In the genomic region with DNA sequence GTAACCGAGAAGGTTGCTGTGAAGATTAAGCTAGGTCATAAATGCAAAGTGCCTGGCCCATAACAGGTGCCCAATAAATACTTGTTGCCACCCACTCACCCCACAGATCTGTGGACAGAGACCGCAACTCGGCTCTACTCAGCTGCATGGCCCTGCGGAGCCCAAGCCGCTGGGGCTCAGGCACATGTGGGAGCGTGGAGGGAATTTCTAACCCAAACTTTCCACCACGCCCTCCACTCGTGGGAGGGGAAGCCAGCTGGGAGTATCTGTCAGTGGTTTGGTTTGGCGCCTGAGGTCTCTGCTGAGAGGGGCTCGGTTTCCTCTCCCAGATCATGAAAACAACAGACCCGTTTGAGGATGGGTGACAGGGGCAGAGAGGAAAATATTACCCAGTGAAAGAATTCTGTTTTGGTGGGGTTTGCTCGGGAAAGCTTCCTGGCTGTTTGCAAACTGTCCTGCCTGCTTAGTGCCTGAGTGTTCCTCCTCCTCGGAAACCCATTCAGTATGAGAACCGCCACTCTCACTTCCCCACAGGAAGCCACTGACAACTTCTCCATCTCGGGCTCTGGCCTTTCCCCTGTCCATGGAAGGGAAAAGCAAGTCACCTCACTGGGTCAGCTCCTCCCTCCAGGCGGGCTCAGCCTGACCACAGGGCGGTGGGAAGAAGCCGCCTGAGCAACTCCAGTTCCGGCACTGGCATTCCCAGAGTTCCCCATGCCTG, we compare ENCODE assay signal across 8 cellular contexts.
A peak's percentile ranks its signal among the peaks of the same experiment; 100 is the strongest.
DNase-seq lines count a peak whose midpoint lies in the region; ATAC-seq lines count a peak whose summit lies in the region.

No MANE protein-coding gene starts in this region.

- peaks cover 90% of the 10 kb centered on the region for H3K4me1 Mint-ChIP-seq in stimulated activated naive CD8-positive, alpha-beta T cell treated with anti-CD3 and anti-CD28 coated beads, Interleukin-15, Interleukin-2, amounts not matched to agents 100 ng/mL and 50 ng/mL, for 24 hours (ENCODE audit: low read depth)

- H3K9me3 ChIP-seq in SJCRH30 (replicated peaks) (no peaks in the 10 kb centered on the region), muscle layer of colon (ENCODE audit: low read length) (no peaks in the 10 kb centered on the region)

- H3K4me3 Mint-ChIP-seq in stimulated activated naive CD8-positive, alpha-beta T cell treated with anti-CD3 and anti-CD28 coated beads, Interleukin-15, Interleukin-2, amounts not matched to agents 100 ng/mL and 50 ng/mL, for 24 hours: peak overlapping the region; percentile 67

- H3K4me1 ChIP-seq in SJCRH30 (peaks cover 34% of the 10 kb centered on the region), muscle layer of colon (ENCODE audit: insufficient read depth, low read length) (peaks cover 67% of the 10 kb centered on the region)

- H3K36me3 Mint-ChIP-seq in stimulated activated naive CD8-positive, alpha-beta T cell treated with anti-CD3 and anti-CD28 coated beads, Interleukin-15, Interleukin-2, amounts not matched to agents 100 ng/mL and 50 ng/mL, for 24 hours (ENCODE audit: low read depth): peaks cover 70% of the 10 kb centered on the region

- H3K27ac ChIP-seq in SJCRH30 (peak overlapping the region; percentile 22), muscle layer of colon (ENCODE audit: low read depth, low read length) (peak overlapping the region; percentile 78)

- peak overlapping the region; percentile 20 for H3K4me3 ChIP-seq in SJCRH30
- peak overlapping the region in 1 of 2 donors; percentile 13 for H3K4me3 ChIP-seq in muscle layer of colon (ENCODE audit: low read depth in 1 of 2, low read length in 2 of 2)

- no peaks in the 10 kb centered on the region for H3K27me3 Mint-ChIP-seq in stimulated activated naive CD8-positive, alpha-beta T cell treated with anti-CD3 and anti-CD28 coated beads, Interleukin-15, Interleukin-2, amounts not matched to agents 100 ng/mL and 50 ng/mL, for 24 hours

- no peaks in the 10 kb centered on the region for H3K27me3 ChIP-seq in SJCRH30
- no peaks in the 10 kb centered on the region for H3K27me3 ChIP-seq in muscle layer of colon (ENCODE audit: control insufficient read depth in 1 of 2, insufficient read depth in 2 of 2, low read length in 2 of 2)

- no peaks in the 10 kb centered on the region for H3K36me3 ChIP-seq in SJCRH30
- peaks cover 8% of the 10 kb centered on the region for H3K36me3 ChIP-seq in muscle layer of colon (ENCODE audit: insufficient read depth, low read length)

- H3K9me3 Mint-ChIP-seq in stimulated activated naive CD8-positive, alpha-beta T cell treated with anti-CD3 and anti-CD28 coated beads, Interleukin-15, Interleukin-2, amounts not matched to agents 100 ng/mL and 50 ng/mL, for 24 hours: no peaks in the 10 kb centered on the region

- peak overlapping the region; percentile 90 for H3K27ac Mint-ChIP-seq in stimulated activated naive CD8-positive, alpha-beta T cell treated with anti-CD3 and anti-CD28 coated beads, Interleukin-15, Interleukin-2, amounts not matched to agents 100 ng/mL and 50 ng/mL, for 24 hours

- peak; percentile 90 for ATAC-seq in GM18498 (IDR thresholded peaks at IDR 0.05; ENCODE audit: unreplicated experiment)
- peak; percentile 78 for ATAC-seq in HG02870 (IDR thresholded peaks at IDR 0.05; ENCODE audit: unreplicated experiment)

- DNase-seq in SJCRH30: peak; percentile 63 to 76
- peak; percentile 54 for DNase-seq in activated naive CD8-positive, alpha-beta T cell treated with anti-CD3 and anti-CD28 coated beads, Interleukin-2, amount 50 U/mL, for 16 hours (ENCODE audit: low read depth, low spot score)
- DNase-seq in NCI-H1694 treated with DMSO at 0.1 percent for 48 hours (lab: John Stamatoyannopoulos, UW): no peak
- no peak for DNase-seq in putamen (ENCODE audit: low spot score)

- H3K9ac ChIP-seq in muscle layer of colon (ENCODE audit: low read length): no peak overlapping the region

Comparison
In these comparisons a context has a peak if more than half of its experiments do, and no peak if none do; other contexts are left out.
1. DNase-seq: peak in SJCRH30 (2 of 2) and activated naive CD8-positive, alpha-beta T cell treated with anti-CD3 and anti-CD28 coated beads, Interleukin-2, amount 50 U/mL, for 16 hours (single experiment); none in NCI-H1694 treated with DMSO at 0.1 percent for 48 hours (single experiment) and putamen (single experiment).